8 cellular contexts compared by ENCODE assay signal in the genomic region with DNA sequence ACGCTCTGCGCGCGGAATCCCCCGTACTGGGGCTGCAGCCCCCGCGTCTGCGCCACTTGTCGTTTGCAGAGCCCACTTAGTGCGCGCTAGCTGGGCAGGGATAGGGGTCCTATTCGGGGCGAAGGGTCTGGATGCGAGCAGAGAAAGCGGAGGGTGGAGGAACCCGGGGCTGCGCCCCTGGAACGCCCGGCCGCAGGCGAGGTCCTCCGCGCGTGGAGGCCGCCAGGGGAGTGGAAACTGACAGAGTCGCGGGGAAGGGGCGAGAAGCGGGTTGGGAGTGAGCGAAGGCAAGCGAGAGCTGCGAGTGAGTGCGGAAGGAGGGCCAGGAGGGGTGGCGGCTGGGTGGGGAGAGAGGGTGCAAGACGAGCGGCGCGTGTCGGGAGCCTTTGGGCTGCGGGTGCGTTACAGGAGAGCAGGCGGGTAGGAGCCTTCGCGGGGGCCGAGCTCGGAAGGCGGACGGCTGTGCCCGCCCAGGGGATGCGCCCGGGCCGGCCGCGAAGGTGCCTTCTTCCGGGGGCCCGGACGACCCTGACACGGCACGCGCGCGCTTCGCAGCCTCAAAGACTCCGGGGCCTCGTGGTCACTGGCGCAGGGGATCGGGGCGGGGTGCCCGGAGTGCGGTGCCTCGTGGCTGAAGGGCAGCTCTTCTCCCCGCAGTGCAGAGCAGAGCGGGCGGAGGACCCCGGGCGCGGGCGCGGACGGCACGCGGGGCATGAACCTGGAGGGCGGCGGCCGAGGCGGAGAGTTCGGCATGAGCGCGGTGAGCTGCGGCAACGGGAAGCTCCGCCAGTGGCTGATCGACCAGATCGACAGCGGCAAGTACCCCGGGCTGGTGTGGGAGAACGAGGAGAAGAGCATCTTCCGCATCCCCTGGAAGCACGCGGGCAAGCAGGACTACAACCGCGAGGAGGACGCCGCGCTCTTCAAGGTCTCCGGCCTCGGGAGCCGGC. TPM values are rescaled to one million over a fixed set of nuclear protein-coding genes. Genes with fewer than 3 reads are reported as not detected.
DNase-seq lines count a peak whose midpoint lies in the region; ATAC-seq and TF ChIP-seq lines count a peak whose summit lies in the region.

No MANE protein-coding gene starts in this region.

- peaks cover 88% of the 10 kb centered on the region for H3K27me3 ChIP-seq in SJSA1 (replicated peaks)
- peaks cover 80% of the 10 kb centered on the region for H3K27me3 ChIP-seq in osteoblast (ENCODE audit: insufficient read depth, low read length)

- no peaks in the 10 kb centered on the region for H3K79me2 ChIP-seq in osteoblast (ENCODE audit: insufficient read depth, low read length)

- H3K4me1 ChIP-seq in SJSA1 (replicated peaks) (peaks cover 26% of the 10 kb centered on the region), osteoblast (ENCODE audit: insufficient read depth, low read length) (peaks cover 3% of the 10 kb centered on the region)

- TF ChIP-seq CTCF in osteoblast (IDR thresholded peaks at IDR 0.05; ENCODE audit: extremely low read depth, low read depth, low read length) (no peak), GM20000 (IDR thresholded peaks at IDR 0.05; ENCODE audit: extremely low read depth, missing control alignments) (no peak)

- H3K36me3 ChIP-seq in SJSA1 (no peaks in the 10 kb centered on the region), osteoblast (ENCODE audit: insufficient read depth, low read length) (no peaks in the 10 kb centered on the region)

- no peaks in the 10 kb centered on the region for H4K20me1 ChIP-seq in osteoblast (ENCODE audit: insufficient read depth, low read length)

- no peak overlapping the region for H3K4me2 ChIP-seq in osteoblast (ENCODE audit: insufficient read depth, low read length)

- H3K4me3 ChIP-seq in SJSA1 (peak overlapping the region; percentile 18), osteoblast (ENCODE audit: insufficient read depth, low read length) (no peak overlapping the region)

- H2AFZ ChIP-seq in osteoblast (ENCODE audit: low read length): no peak overlapping the region

- H3K27ac ChIP-seq in SJSA1: no peak overlapping the region
- H3K27ac ChIP-seq in osteoblast (ENCODE audit: low read depth, low read length): no peak overlapping the region

- ATAC-seq in esophagus mucosa: peak; percentile 24
- no peak for ATAC-seq in GM19455 (IDR thresholded peaks at IDR 0.05; ENCODE audit: unreplicated experiment)
- no peak for ATAC-seq in GM18858 (IDR thresholded peaks at IDR 0.05; ENCODE audit: unreplicated experiment)

- H3K9me3 ChIP-seq in SJSA1 (replicated peaks): no peaks in the 10 kb centered on the region
- no peaks in the 10 kb centered on the region for H3K9me3 ChIP-seq in osteoblast (ENCODE audit: low read depth, low read length)

- DNase-seq in D341Med (ENCODE audit: low spot score) (peak; percentile 65), SJSA1 (ENCODE audit: low read depth in 1 of 2, low spot score in 2 of 2) (peak in 1 of 2 experiments; percentile 42), osteoblast (ENCODE audit: insufficient read length, low spot score, missing footprints) (peak; percentile 79), GM20000 (ENCODE audit: low spot score) (no peak), KG1 (lab: John Stamatoyannopoulos, UW) (no peak)

RNA-seq across cellular contexts. Expression of a gene that starts 1.2 kb away (rescaled TPM):
- total RNA-seq in SJSA1 (2014; rRNA removed; shearing (Covaris generic)): 0.56 and 0.76 TPM in 2 replicates
- total RNA-seq in esophagus mucosa: 1.1 TPM
- under 0.01 TPM in 2 replicates for total RNA-seq in osteoblast

Comparison
In these comparisons a context has a peak if more than half of its experiments do, and no peak if none do; other contexts are left out.
1. DNase-seq: peak in D341Med (single experiment) and osteoblast (single experiment); none in GM20000 (single experiment) and KG1 (single experiment).